24 cellular contexts compared by ENCODE assay signal in genomic region chr12:29569392-29569791, GRCh38.
DNase-seq lines count a peak whose midpoint lies in the region; ATAC-seq, FAIRE-seq and TF ChIP-seq lines count a peak whose summit lies in the region.
"Had no signal": no experiment of that assay in that cellular context is flagged by ENCODE, and none has a peak within 500 bp of the region (broad histone marks: within the 10 kb centered on the region; RNA-seq: fewer than 3 reads in every experiment).

No MANE protein-coding gene starts in this region.

- peaks cover 59% of the 10 kb centered on the region for H3K4me1 Mint-ChIP-seq in nephron
- H3K4me1 Mint-ChIP-seq: activated naive CD4-positive, alpha-beta T cell treated with anti-CD3 and anti-CD28 coated beads, Interleukin-2, amount 10 ng/mL, durations not matched to agents 7 days and 5 days; central memory CD8-positive, alpha-beta T cell; naive thymus-derived CD8-positive, alpha-beta T cell had no signal

- no peaks in the 10 kb centered on the region for H3K27me3 ChIP-seq in endothelial cell of umbilical vein (ENCODE audit: control insufficient read depth in 2 of 2, insufficient read depth in 2 of 2, low read length in 2 of 2)
- H3K27me3 ChIP-seq: pancreas, right lobe of liver had no signal

- ATAC-seq in GM21619 (IDR thresholded peaks at IDR 0.05; ENCODE audit: unreplicated experiment): no peak
- ATAC-seq: activated T-cell treated with anti-CD3 and anti-CD28 coated beads, Interleukin-2, amount 50 U/mL, for 72 hours; naive thymus-derived CD8-positive, alpha-beta T cell; pancreas; right lobe of liver; T-helper 17 cell had no signal

- CTCF ChIA-PET in endothelial cell of umbilical vein (lab: Charles Lee): interaction anchor here (1.5 kb wide), 1 partner anchor 16 kb away, joined by 5 read pairs; no protein-coding TSS in a partner anchor

- dilution Hi-C loops in endothelial cell of umbilical vein (cut with MboI; ENCODE audit: extremely low pct_ligation_motif_present, low sequenced_read_pairs): no loop called here

- no peak for TF ChIP-seq POLR2A in endothelial cell of umbilical vein (IDR thresholded peaks at IDR 0.05; ENCODE audit: low read depth, low read length)

- FAIRE-seq in endothelial cell of umbilical vein (lab: Jason Lieb, UNC): peak; percentile 31
- FAIRE-seq: HTR-8/SVneo, pancreas, RCC 7860 had no signal

- POLR2A ChIA-PET in endothelial cell of umbilical vein (lab: Charles Lee): no interaction called here

- H3K9me3 ChIP-seq in endothelial cell of umbilical vein (replicated peaks; ENCODE audit: control insufficient read depth, insufficient read depth, low read length): no peaks in the 10 kb centered on the region
- H3K9me3 ChIP-seq: pancreas, right lobe of liver had no signal

- H3K27ac ChIP-seq in endothelial cell of umbilical vein (ENCODE audit: insufficient read depth, low read depth, low read length): no peak overlapping the region
- H3K27ac ChIP-seq: pancreas, right lobe of liver, SK-N-MC had no signal

- no peak overlapping the region for H3K4me2 ChIP-seq in endothelial cell of umbilical vein (ENCODE audit: insufficient read depth, low read length)

- peaks cover 1% of the 10 kb centered on the region for H3K9me3 Mint-ChIP-seq in nephron
- H3K9me3 Mint-ChIP-seq: activated naive CD4-positive, alpha-beta T cell treated with anti-CD3 and anti-CD28 coated beads, Interleukin-2, amount 10 ng/mL, durations not matched to agents 7 days and 5 days; activated T-cell treated with anti-CD3 and anti-CD28 coated beads, Interleukin-2, amount 50 U/mL, for 72 hours; central memory CD8-positive, alpha-beta T cell; naive thymus-derived CD8-positive, alpha-beta T cell had no signal

- no peaks in the 10 kb centered on the region for H3K9me1 ChIP-seq in endothelial cell of umbilical vein (replicated peaks; ENCODE audit: control insufficient read depth, extremely low read depth, insufficient read depth, low read length)

- intact Hi-C loops in endothelial cell of umbilical vein (cut with micrococcal nuclease): loop anchor here (10.0 kb wide), 1 partner anchor 535 kb away; no protein-coding TSS in a partner anchor

- H3K4me3 ChIP-seq in endothelial cell of umbilical vein (replicated peaks in 1 of 3; ENCODE audit: insufficient read depth in 1 of 3, low read depth in 1 of 3, low read length in 3 of 3): no peak overlapping the region
- H3K4me3 ChIP-seq: pancreas, right lobe of liver, SK-N-MC had no signal

- H3K27ac Mint-ChIP-seq in nephron: peak overlapping the region; percentile 84 to 92 (median 88)
- H3K27ac Mint-ChIP-seq: activated naive CD4-positive, alpha-beta T cell treated with anti-CD3 and anti-CD28 coated beads, Interleukin-2, amount 10 ng/mL, durations not matched to agents 7 days and 5 days; activated T-cell treated with anti-CD3 and anti-CD28 coated beads, Interleukin-2, amount 50 U/mL, for 72 hours; HFFc6; naive thymus-derived CD8-positive, alpha-beta T cell; T-helper 17 cell had no signal

- no peaks in the 10 kb centered on the region for H4K20me1 ChIP-seq in endothelial cell of umbilical vein (replicated peaks; ENCODE audit: control insufficient read depth, extremely low read depth, insufficient read depth, low read length)

- H2AFZ ChIP-seq in endothelial cell of umbilical vein (ENCODE audit: low read depth, low read length): no peak overlapping the region

- peaks cover 6% of the 10 kb centered on the region for H3K4me1 ChIP-seq in endothelial cell of umbilical vein (ENCODE audit: control insufficient read depth, extremely low read depth, insufficient read depth, low read length)
- H3K4me1 ChIP-seq: pancreas, right lobe of liver had no signal

- no peak overlapping the region for H3K9ac ChIP-seq in endothelial cell of umbilical vein (replicated peaks; ENCODE audit: extremely low read depth, insufficient read depth, low read length)

- no peaks in the 10 kb centered on the region for H3K36me3 ChIP-seq in endothelial cell of umbilical vein (ENCODE audit: control insufficient read depth in 2 of 2, extremely low read depth in 1 of 2, insufficient read depth in 2 of 2, low read length in 2 of 2)
- H3K36me3 ChIP-seq: pancreas, right lobe of liver had no signal

- no TSS peak for BruUV-seq in endothelial cell of umbilical vein (replicated peaks; lab: Mats Ljungman, UMichigan)

- DNase-seq in AG08395 (ENCODE audit: low spot score) (peak; percentile 30), HCEC 1CT (peak; percentile 65), endothelial cell of umbilical vein (ENCODE audit: low read depth, low spot score) (peak; percentile 24), NCI-H1694 treated with DMSO at 0.1 percent for 48 hours (lab: John Stamatoyannopoulos, UW) (no peak), kidney glomerular epithelial cell (lab: John Stamatoyannopoulos, UW) (no peak)
- DNase-seq: activated CD4-positive, alpha-beta T cell treated with anti-CD3 and anti-CD28 coated beads for 4 hours; activated naive CD4-positive, alpha-beta T cell treated with anti-CD3 and anti-CD28 coated beads, Interleukin-2, amount 10 ng/mL, durations not matched to agents 7 days and 5 days; activated T-cell treated with anti-CD3 and anti-CD28 coated beads, Interleukin-2, amount 50 U/mL, for 72 hours; amygdala; GF-D8; HFFc6; naive thymus-derived CD8-positive, alpha-beta T cell; NCI-H1048; NCI-H2081; NCI-H446; pancreas; right lobe of liver; T-helper 17 cell had no signal

- H3K36me3 Mint-ChIP-seq in nephron (ENCODE audit: low read depth): peaks cover 10% of the 10 kb centered on the region
- H3K36me3 Mint-ChIP-seq: activated naive CD4-positive, alpha-beta T cell treated with anti-CD3 and anti-CD28 coated beads, Interleukin-2, amount 10 ng/mL, durations not matched to agents 7 days and 5 days; naive thymus-derived CD8-positive, alpha-beta T cell had no signal

- H3K27me3 Mint-ChIP-seq in nephron (ENCODE audit: low read depth): peaks cover 4% of the 10 kb centered on the region

- TF ChIP-seq CTCF in endothelial cell of umbilical vein (IDR thresholded peaks at IDR 0.05; ENCODE audit: extremely low read depth in 1 of 2, insufficient read depth in 1 of 2, low read depth in 1 of 2, low read length in 2 of 2) (no peak), nephron (IDR thresholded peaks at IDR 0.05; ENCODE audit: unreplicated experiment in 3 of 3) (no peak)

- H3K79me2 ChIP-seq in endothelial cell of umbilical vein (ENCODE audit: control insufficient read depth, insufficient read depth, low read length): no peaks in the 10 kb centered on the region

- H3K4me3 Mint-ChIP-seq in nephron: no peak overlapping the region
- H3K4me3 Mint-ChIP-seq: activated naive CD4-positive, alpha-beta T cell treated with anti-CD3 and anti-CD28 coated beads, Interleukin-2, amount 10 ng/mL, durations not matched to agents 7 days and 5 days; activated T-cell treated with anti-CD3 and anti-CD28 coated beads, Interleukin-2, amount 50 U/mL, for 72 hours; central memory CD8-positive, alpha-beta T cell; HFFc6; naive thymus-derived CD8-positive, alpha-beta T cell; T-helper 17 cell had no signal

TF ChIP-seq in endothelial cell of umbilical vein, 7 proteins besides CTCF, POLR2A, EP300 and RAD21:
- TF ChIP-seq MYC (IDR thresholded peaks at IDR 0.05; ENCODE audit: low read depth, low read length) (no peak), POLR2AphosphoS5 (IDR thresholded peaks at IDR 0.05; ENCODE audit: insufficient read depth, low read depth, low read length) (no peak), EZH2 (IDR thresholded peaks at IDR 0.05; ENCODE audit: borderline replicate concordance, low read depth, low read length, severe bottlenecking) (no peak), JUN (IDR thresholded peaks at IDR 0.05; ENCODE audit: borderline replicate concordance, insufficient read depth, insufficient read length, low read depth) (no peak), GATA2 (IDR thresholded peaks at IDR 0.05; ENCODE audit: insufficient read depth, insufficient read length, low read depth, low read length) (no peak), FOS (IDR thresholded peaks at IDR 0.05; ENCODE audit: borderline replicate concordance, insufficient read depth, low read length) (no peak), MAX (IDR thresholded peaks at IDR 0.05; ENCODE audit: insufficient read depth, insufficient read length) (no peak)

Comparison
In these comparisons a context has a peak if more than half of its experiments do, and no peak if none do; other contexts are left out.
1. DNase-seq: peak in AG08395 (single experiment), HCEC 1CT (single experiment) and endothelial cell of umbilical vein (single experiment); none in NCI-H1694 treated with DMSO at 0.1 percent for 48 hours (single experiment) and kidney glomerular epithelial cell (single experiment).